Comparison of ENCODE assay signal across 10 cellular contexts in genomic region chr14:32370720-32371119, GRCh38. TPM values are rescaled to one million over a fixed set of nuclear protein-coding genes. Genes with fewer than 3 reads are reported as not detected.
DNase-seq lines count a peak whose midpoint lies in the region; ATAC-seq and TF ChIP-seq lines count a peak whose summit lies in the region.
"Had no signal": no experiment of that assay in that cellular context is flagged by ENCODE, and none has a peak within 500 bp of the region (broad histone marks: within the 10 kb centered on the region; RNA-seq: fewer than 3 reads in every experiment).

No MANE protein-coding gene starts in this region.

- H3K36me3 ChIP-seq in kidney epithelial cell (ENCODE audit: control insufficient read depth, insufficient read depth, low read length) (no peaks in the 10 kb centered on the region), aorta (ENCODE audit: control insufficient read depth in 1 of 2, insufficient read depth in 2 of 2, low read length in 1 of 2) (no peaks in the 10 kb centered on the region), SJCRH30 (no peaks in the 10 kb centered on the region)

- H3K4me1 ChIP-seq in aorta (ENCODE audit: control insufficient read depth in 1 of 2, insufficient read depth in 2 of 2, low read length in 2 of 2) (peaks cover 3 to 4% of the 10 kb centered on the region in 2 donors), SJCRH30 (peaks cover 15% of the 10 kb centered on the region)

- ATAC-seq in HG02884 (IDR thresholded peaks at IDR 0.05; ENCODE audit: unreplicated experiment) (no peak), aorta (ENCODE audit: low FRiP score) (no peak), GM18498 (IDR thresholded peaks at IDR 0.05; ENCODE audit: unreplicated experiment) (no peak)

- no peak overlapping the region for H3K4me3 ChIP-seq in astrocyte of the spinal cord (ENCODE audit: low read depth, low read length)
- H3K4me3 ChIP-seq in kidney epithelial cell (ENCODE audit: low read depth, low read length): no peak overlapping the region
- H3K4me3 ChIP-seq in aorta (ENCODE audit: low read length in 2 of 2): no peak overlapping the region
- H3K4me3 ChIP-seq in SJCRH30: no peak overlapping the region

- H3K9me3 ChIP-seq in aorta (ENCODE audit: control insufficient read depth, low read length) (no peaks in the 10 kb centered on the region), SJCRH30 (replicated peaks) (no peaks in the 10 kb centered on the region)

- TF ChIP-seq CTCF in astrocyte of the spinal cord (IDR thresholded peaks at IDR 0.05; ENCODE audit: low read depth, low read length) (no peak), kidney epithelial cell (IDR thresholded peaks at IDR 0.05; ENCODE audit: insufficient read depth, low read length, poor library complexity, severe bottlenecking) (no peak)

- WGBS in aorta, 2 donors: 28 to 50% methylated on average over 1 of the region's 1 CpG

- DNase-seq in AG08395 (ENCODE audit: low spot score) (peak; percentile 79), HS-5 (ENCODE audit: low read depth) (peak; percentile 67), astrocyte of the spinal cord (ENCODE audit: low read depth, low spot score) (peak; percentile 80), kidney epithelial cell (ENCODE audit: low read depth) (peak; percentile 72), aorta (no peak), SJCRH30 (no peak)
- DNase-seq: CD4-positive, alpha-beta memory T cell; NCI-H526 had no signal

- intact Hi-C loops in aorta (cut with DNase I): loop anchor here in 1 of 2 donors (5.0 kb wide), 1 partner anchor 47 kb away; no protein-coding TSS in a partner anchor

- in situ Hi-C loops in astrocyte of the spinal cord (cut with HindIII; ENCODE audit: low sequenced_read_pairs): no loop called here

- H3K27ac ChIP-seq in aorta (ENCODE audit: low read depth in 1 of 2, low read length in 2 of 2) (no peak overlapping the region), SJCRH30 (no peak overlapping the region)

- no peaks in the 10 kb centered on the region for H3K27me3 ChIP-seq in kidney epithelial cell (ENCODE audit: control insufficient read depth, insufficient read depth, low read length)
- H3K27me3 ChIP-seq in aorta (ENCODE audit: control insufficient read depth in 1 of 2, insufficient read depth in 2 of 2, low read length in 1 of 2): no peaks in the 10 kb centered on the region
- H3K27me3 ChIP-seq in SJCRH30: no peaks in the 10 kb centered on the region

RNA-seq across cellular contexts. Expression of gene AKAP6, which starts 41.6 kb away (rescaled TPM):
- total RNA-seq in kidney epithelial cell (1.3 and 4.5 TPM in 2 replicates), aorta (100 to 1,000 TPM in 1 of 2 donors, 10 to 100 TPM in 1; 79.3 to 211 TPM)
- polyA plus RNA-seq in aorta: 10 to 100 TPM in 1 of 2 donors, 1 to 10 TPM in 1; 7.4 to 13.9 TPM
- 11.4 and 14.6 TPM in 2 replicates for total RNA-seq in SJCRH30 (2014; rRNA removed; shearing (Covaris generic))

Comparison
In these comparisons a context has a peak if more than half of its experiments do, and no peak if none do; other contexts are left out.
1. DNase-seq: peak in AG08395 (single experiment), HS-5 (single experiment), astrocyte of the spinal cord (single experiment) and kidney epithelial cell (single experiment); none in aorta (0 of 2) and SJCRH30 (0 of 2).